Comparison of ENCODE assay signal across 23 cellular contexts in the genomic region with DNA sequence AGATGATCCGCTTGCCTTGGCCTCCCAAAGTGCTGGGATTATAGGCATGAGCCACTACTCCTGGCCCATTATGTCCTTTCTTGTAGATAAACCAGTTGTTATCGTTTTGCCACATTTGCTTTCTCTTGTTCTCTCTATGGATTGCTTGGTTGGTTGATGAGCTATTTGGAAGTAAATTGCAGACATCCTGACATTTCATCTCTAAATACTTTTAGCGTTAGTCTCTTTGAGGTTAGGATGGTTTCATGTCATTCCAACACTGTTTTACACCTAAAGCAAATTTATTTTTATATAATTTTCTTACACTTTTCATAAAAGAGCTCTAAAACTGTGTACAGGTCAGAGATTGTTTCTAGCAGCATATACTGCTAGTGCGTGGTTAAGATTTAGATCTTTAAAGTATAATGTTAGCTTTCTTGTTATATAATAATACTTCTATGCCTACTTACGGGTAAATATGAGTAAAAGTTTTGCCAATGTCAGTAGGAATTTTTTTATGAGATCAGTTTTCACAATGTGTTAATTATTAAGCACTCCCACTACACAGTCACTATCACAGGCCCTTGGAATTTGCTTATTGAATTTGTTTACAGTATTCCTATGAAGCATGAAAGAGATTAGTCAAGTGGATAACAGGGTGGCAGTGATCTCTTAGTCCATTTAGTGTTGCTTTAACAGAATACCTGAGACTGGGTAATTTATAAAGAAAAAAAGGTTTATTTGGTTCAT. TPM values are rescaled to one million over a fixed set of nuclear protein-coding genes. Genes with fewer than 3 reads are reported as not detected.
DNase-seq lines count a peak whose midpoint lies in the region; ATAC-seq, FAIRE-seq and TF ChIP-seq lines count a peak whose summit lies in the region.
"Had no signal": no experiment of that assay in that cellular context is flagged by ENCODE, and none has a peak within 500 bp of the region (broad histone marks: within the 10 kb centered on the region; RNA-seq: fewer than 3 reads in every experiment).

No MANE protein-coding gene starts in this region.

- no TSS peak for BruUV-seq in MCF 10A (replicated peaks; lab: Mats Ljungman, UMichigan)
- BruUV-seq in HepG2 (replicated peaks; lab: Mats Ljungman, UMichigan) = no TSS peak

- no peak for TF ChIP-seq EP300 in HepG2 (IDR thresholded peaks at IDR 0.05; ENCODE audit: low read depth in 2 of 2, low read length in 2 of 2)
- no peak for TF ChIP-seq EP300 in HepG2 (CRISPR knock-in tag; IDR thresholded peaks at IDR 0.05; ENCODE audit: borderline replicate concordance)

- no peak for TF ChIP-seq CTCF in MCF 10A (IDR thresholded peaks at IDR 0.05; ENCODE audit: unreplicated experiment)
- TF ChIP-seq CTCF in breast epithelium (IDR thresholded peaks at IDR 0.05) = no peak
- no peak for TF ChIP-seq CTCF in brain (conservative IDR thresholded peaks at IDR 0.05)
- no peak for TF ChIP-seq CTCF in HepG2 (CRISPR knock-in tag; IDR thresholded peaks at IDR 0.05)

- H2AFZ ChIP-seq in HepG2 (ENCODE audit: low read length) (no peak overlapping the region), GM23248 (no peak overlapping the region)

- intact Hi-C loops in MCF 10A (cut with micrococcal nuclease) = no loop called here
- intact Hi-C loops in breast epithelium (cut with DNase I; ENCODE audit: low total_unique reads) = no loop called here
- intact Hi-C loops in HepG2 (cut with micrococcal nuclease; ENCODE audit: unreplicated experiment) = no loop called here

- H3F3A ChIP-seq in GM23248 (ENCODE audit: insufficient read depth) = peaks cover 5% of the 10 kb centered on the region; the same call in 1 of the 2 replicates

- H3K27me3 ChIP-seq in breast epithelium (no peaks in the 10 kb centered on the region), HepG2 (ENCODE audit: control insufficient read depth in 1 of 2, insufficient read depth in 2 of 2, low read length in 2 of 2) (no peaks in the 10 kb centered on the region), GM23248 (replicated peaks; ENCODE audit: insufficient read depth) (no peaks in the 10 kb centered on the region)
- H3K27me3 ChIP-seq: heart left ventricle, sigmoid colon had no signal

- H3K4me3 Mint-ChIP-seq in MCF 10A (ENCODE audit: unreplicated experiment) (no peak overlapping the region), brain (no peak overlapping the region)
- H3K4me3 Mint-ChIP-seq: activated B cell treated with CpG ODN at 0.5 μM for 24 hours; activated naive CD4-positive, alpha-beta T cell treated with anti-CD3 and anti-CD28 coated beads, Interleukin-2, amount 50 U/mL, for 24 hours; CD14-positive monocyte had no signal

- CTCF ChIA-PET in MCF 10A (lab: Yijun Ruan, JAX) = interaction anchor here (0.7 to 1.6 kb wide), 5 partner anchors 10 to 771 kb away, joined by 3 to 8 read pairs (median 5); partner anchors contain the start of gene POLI
- CTCF ChIA-PET in HepG2 (lab: Yijun Ruan, JAX; ENCODE audit: low intra/inter-chr PET ratio, low total read pairs) = no interaction called here

- no peaks in the 10 kb centered on the region for H3K9me3 Mint-ChIP-seq in MCF 10A (ENCODE audit: unreplicated experiment)
- no peaks in the 10 kb centered on the region for H3K9me3 Mint-ChIP-seq in brain
- H3K9me3 Mint-ChIP-seq: activated B cell treated with CpG ODN at 0.5 μM for 24 hours; activated naive CD4-positive, alpha-beta T cell treated with anti-CD3 and anti-CD28 coated beads, Interleukin-2, amount 50 U/mL, for 24 hours had no signal

- H3K27me3 Mint-ChIP-seq in MCF 10A (ENCODE audit: insufficient read depth, unreplicated experiment) (no peaks in the 10 kb centered on the region), brain (no peaks in the 10 kb centered on the region)
- H3K27me3 Mint-ChIP-seq: activated B cell treated with CpG ODN at 0.5 μM for 24 hours; activated naive CD4-positive, alpha-beta T cell treated with anti-CD3 and anti-CD28 coated beads, Interleukin-2, amount 50 U/mL, for 24 hours had no signal

- H3K36me3 ChIP-seq in breast epithelium (no peaks in the 10 kb centered on the region), HepG2 (replicated peaks in 1 of 2; ENCODE audit: control insufficient read depth in 1 of 2, insufficient read depth in 2 of 2, low read length in 2 of 2) (peaks cover 1 to 28% of the 10 kb centered on the region in 2 experiments; a peak in 4 of 5 replicates), GM23248 (ENCODE audit: low read depth) (peaks cover 52% of the 10 kb centered on the region)

- H3K36me3 Mint-ChIP-seq in MCF 10A (ENCODE audit: insufficient read depth, unreplicated experiment) (peaks cover 58% of the 10 kb centered on the region), brain (peaks cover 75% of the 10 kb centered on the region)

- H3K79me2 ChIP-seq in HepG2 (ENCODE audit: insufficient read depth, low read length) = no peaks in the 10 kb centered on the region
- no peaks in the 10 kb centered on the region for H3K79me2 ChIP-seq in GM23248 (ENCODE audit: insufficient read depth)

- WGBS in HepG2 (ENCODE audit: low lambda C conversion rate) = 96% methylated on average over 5 of the region's 5 CpGs
- 98 to 100% methylated on average over 5 of the region's 5 CpGs for WGBS in GM23248 (ENCODE audit: low coverage in 1 of 2, low lambda C conversion rate in 2 of 2, missing lambda C conversion rate in 2 of 2), 2 experiments

- H3K27ac ChIP-seq in breast epithelium (no peak overlapping the region), HepG2 (ENCODE audit: extremely low read length, insufficient read depth, low read length) (no peak overlapping the region), GM23248 (no peak overlapping the region)
- H3K27ac ChIP-seq: heart left ventricle, sigmoid colon, SK-N-MC had no signal

- H3K4me1 ChIP-seq in breast epithelium (no peaks in the 10 kb centered on the region), HepG2 (ENCODE audit: insufficient read depth, low read length) (peaks cover 11% of the 10 kb centered on the region), GM23248 (ENCODE audit: insufficient read depth) (no peaks in the 10 kb centered on the region)
- H3K4me1 ChIP-seq: sigmoid colon had no signal

- POLR2A ChIA-PET in MCF 10A (lab: Yijun Ruan, JAX) = interaction anchor here (1.0 to 2.3 kb wide), 2 partner anchors 55 to 57 kb away, joined by 6 read pairs; partner anchors contain the start of gene MBD2
- POLR2A ChIA-PET in HepG2 (lab: Yijun Ruan, JAX) = interaction anchor here (0.8 to 1.2 kb wide), 2 partner anchors 10 to 26 kb away, joined by 3 to 4 read pairs; partner anchors contain the start of gene POLI

- in situ Hi-C loops in HepG2 (cut with HindIII; ENCODE audit: extremely low pct_ligation_motif_present, low pct_unique_long_range_greater_than_20kb) (loop anchor here (10.0 kb wide), 1 partner anchor 55 kb away; the partner anchor contains the start of gene MBD2), GM23248 (cut with MboI) (no loop called here)

- H3K9me2 ChIP-seq in GM23248 (ENCODE audit: insufficient read depth) = no peaks in the 10 kb centered on the region

- no peaks in the 10 kb centered on the region for H4K20me1 ChIP-seq in HepG2 (ENCODE audit: insufficient read depth, low read length)
- H4K20me1 ChIP-seq in GM23248 (ENCODE audit: insufficient read depth) = no peaks in the 10 kb centered on the region

- no peak overlapping the region for H3K4me2 ChIP-seq in HepG2 (ENCODE audit: low read depth, low read length)
- no peak overlapping the region for H3K4me2 ChIP-seq in GM23248 (ENCODE audit: unreplicated experiment)

- ATAC-seq in HepG2 (peak; percentile 75), HG02870 (IDR thresholded peaks at IDR 0.05; ENCODE audit: unreplicated experiment) (no peak)
- ATAC-seq: heart left ventricle had no signal

- no peak for TF ChIP-seq POLR2A in breast epithelium (IDR thresholded peaks at IDR 0.05)
- no peak for TF ChIP-seq POLR2A in HepG2 (IDR thresholded peaks at IDR 0.05; ENCODE audit: insufficient read depth in 1 of 2, low read depth in 2 of 2, low read length in 2 of 2)

- H3K9me3 ChIP-seq in breast epithelium = no peaks in the 10 kb centered on the region
- no peaks in the 10 kb centered on the region for H3K9me3 ChIP-seq in HepG2 (ENCODE audit: low read length)
- H3K9me3 ChIP-seq in GM23248 (ENCODE audit: low read depth) = no peaks in the 10 kb centered on the region
- H3K9me3 ChIP-seq: heart left ventricle, sigmoid colon had no signal

- H3K4me3 ChIP-seq in breast epithelium (no peak overlapping the region), HepG2 (replicated peaks in 1 of 3; ENCODE audit: insufficient read depth in 1 of 3, low read depth in 2 of 3, low read length in 3 of 3) (no peak overlapping the region), GM23248 (no peak overlapping the region)
- H3K4me3 ChIP-seq: heart left ventricle, K562, sigmoid colon, SK-N-MC had no signal

- peaks cover 8% of the 10 kb centered on the region for H3K4me1 Mint-ChIP-seq in MCF 10A (ENCODE audit: insufficient read depth, unreplicated experiment)
- peaks cover 35% of the 10 kb centered on the region for H3K4me1 Mint-ChIP-seq in brain

- H3K9ac ChIP-seq in HepG2 (ENCODE audit: insufficient read depth, low read depth, low read length) (no peak overlapping the region), GM23248 (no peak overlapping the region)

- no peak for TF ChIP-seq RAD21 in HepG2 (CRISPR knock-in tag; IDR thresholded peaks at IDR 0.05)

- H3K27ac Mint-ChIP-seq in MCF 10A (ENCODE audit: low read depth, unreplicated experiment) (peak overlapping the region; percentile 62), brain (peak overlapping the region in 4 of 5 experiments; percentile 18 to 76 (median 48))
- H3K27ac Mint-ChIP-seq: activated B cell treated with CpG ODN at 0.5 μM for 24 hours; activated naive CD4-positive, alpha-beta T cell treated with anti-CD3 and anti-CD28 coated beads, Interleukin-2, amount 50 U/mL, for 24 hours had no signal

- FAIRE-seq in HepG2 (lab: Jason Lieb, UNC) = no peak
- FAIRE-seq: colon, K562, urothelium cell line had no signal

- DNase-seq in MCF 10A (ENCODE audit: unreplicated experiment) = no peak
- DNase-seq in breast epithelium (ENCODE audit: low spot score in 2 of 2) = no peak
- peak; percentile 26 for DNase-seq in HepG2 (ENCODE audit: low spot score)
- no peak for DNase-seq in C1 segment of cervical spinal cord (lab: John Stamatoyannopoulos, UW)
- DNase-seq in NCI-H2029 (lab: John Stamatoyannopoulos, UW) = no peak
- no peak for DNase-seq in GM23248
- DNase-seq: activated B cell treated with CpG ODN at 0.5 μM for 24 hours; activated CD8-positive, alpha-beta memory T cell treated with anti-CD3 and anti-CD28 coated beads for 24 hours; activated T-cell treated with anti-CD3 and anti-CD28 coated beads, Interleukin-2, amount 50 U/mL, for 48 hours; DMS153; heart left ventricle; NCI-H1048; NCI-H187 treated with DMSO at 0.1 percent for 48 hours; NCI-H446 treated with DMSO at 0.1 percent for 48 hours; sigmoid colon had no signal

RNA-seq across cellular contexts. Expression of gene POLI, which starts 10.3 kb away (rescaled TPM):
- total RNA-seq in MCF 10A (2022) = 34.7 and 37.4 TPM in 2 replicates
- total RNA-seq in breast epithelium = 10 to 100 TPM; 46.9 to 67.6 (median 47.0) TPM
- 6.6 TPM for polyA plus RNA-seq in brain (ENCODE audit: insufficient read depth, low read depth, low replicate concordance)
- 14.1 and 16.8 TPM in 2 replicates for total RNA-seq in HepG2 (2016; rRNA removed; fragmentation: Illumina TruSeq; extraction: Trizol)
- total RNA-seq in HepG2 (2016; cell fraction: cytosol; rRNA removed; fragmentation: Illumina TruSeq; extraction: Trizol; ENCODE audit: low read depth) = 41.2 and 49.7 TPM in 2 replicates
- total RNA-seq in HepG2 (2016; cell fraction: insoluble cytoplasmic fraction; rRNA removed; fragmentation: Illumina TruSeq; extraction: Trizol) = 15.2 and 16.9 TPM in 2 replicates
- total RNA-seq in HepG2 (2016; cell fraction: membrane; rRNA removed; fragmentation: Illumina TruSeq; extraction: Trizol) = 22.0 and 28.7 TPM in 2 replicates
- 24.8 and 26.2 TPM in 2 replicates for total RNA-seq in HepG2 (2016; cell fraction: nucleus; rRNA removed; fragmentation: Illumina TruSeq; extraction: Trizol)
- polyA plus RNA-seq in HepG2 (2011; rRNA removed) = 17.2 and 21.2 TPM in 2 replicates
- polyA plus RNA-seq in HepG2 (2011; cell fraction: cytosol; rRNA removed) = 3.6 and 4.5 TPM in 2 replicates
- 41.4 and 49.8 TPM in 2 replicates for polyA plus RNA-seq in HepG2 (2011; cell fraction: nucleus; rRNA removed)
- 10.6 and 14.5 TPM in 2 replicates for polyA plus RNA-seq in HepG2 (2012)
- 1.5 and 1.7 TPM in 2 replicates for polyA plus RNA-seq in HepG2 (2016; cell fraction: cytosol; fragmentation: Illumina TruSeq; extraction: Trizol; ENCODE audit: low read depth)
- 14.7 and 14.8 TPM in 2 replicates for polyA plus RNA-seq in HepG2 (2016; cell fraction: insoluble cytoplasmic fraction; fragmentation: Illumina TruSeq; extraction: Trizol; ENCODE audit: low read depth)
- polyA plus RNA-seq in HepG2 (2016; cell fraction: membrane; fragmentation: Illumina TruSeq; extraction: Trizol; ENCODE audit: low read depth) = 5.1 and 5.3 TPM in 2 replicates
- polyA plus RNA-seq in HepG2 (2016; cell fraction: nucleus; fragmentation: Illumina TruSeq; extraction: Trizol; ENCODE audit: insufficient read depth, low read depth) = 57.5 and 59.9 TPM in 2 replicates
- 4.6 and 6.5 TPM in 2 replicates for polyA minus RNA-seq in HepG2 (2011; rRNA and poly(A)+ RNA removed; ENCODE audit: low replicate concordance)
- 7.3 and 10.0 TPM in 2 replicates for polyA minus RNA-seq in HepG2 (2011; cell fraction: cytosol; rRNA and poly(A)+ RNA removed)
- 46.1 and 47.0 TPM in 2 replicates for polyA minus RNA-seq in HepG2 (2011; cell fraction: nucleus; rRNA and poly(A)+ RNA removed)
- total RNA-seq in GM23248 (2014; rRNA removed; shearing (Covaris generic)) = 21.8 and 23.9 TPM in 2 replicates
- polyA plus RNA-seq in GM23248 (2016; fragmentation: Nextera tagmentation; extraction: Ambion mirVana) = 20.7 and 27.0 TPM in 2 replicates

RNA-seq across cellular contexts. Expression of gene MBD2, which starts 55.2 kb away (rescaled TPM):
- total RNA-seq in MCF 10A (2022) (179 and 194 TPM in 2 replicates), breast epithelium (10 to 100 TPM; 46.2 to 61.9 (median 50.6) TPM), HepG2 (2016; rRNA removed; fragmentation: Illumina TruSeq; extraction: Trizol) (38.5 and 48.6 TPM in 2 replicates)
- polyA plus RNA-seq in brain (ENCODE audit: insufficient read depth, low read depth, low replicate concordance) (44.5 TPM), HepG2 (2011; rRNA removed) (15.1 and 19.1 TPM in 2 replicates), GM23248 (2016; fragmentation: Nextera tagmentation; extraction: Ambion mirVana) (9.5 and 11.2 TPM in 2 replicates)
- total RNA-seq in HepG2 (2016; cell fraction: cytosol; rRNA removed; fragmentation: Illumina TruSeq; extraction: Trizol; ENCODE audit: low read depth) = 24.9 and 27.3 TPM in 2 replicates
- total RNA-seq in HepG2 (2016; cell fraction: insoluble cytoplasmic fraction; rRNA removed; fragmentation: Illumina TruSeq; extraction: Trizol) = 29.4 and 38.2 TPM in 2 replicates
- total RNA-seq in HepG2 (2016; cell fraction: membrane; rRNA removed; fragmentation: Illumina TruSeq; extraction: Trizol) = 63.4 and 68.1 TPM in 2 replicates
- total RNA-seq in HepG2 (2016; cell fraction: nucleus; rRNA removed; fragmentation: Illumina TruSeq; extraction: Trizol) = 10.7 and 13.6 TPM in 2 replicates
- 7.8 and 10.5 TPM in 2 replicates for polyA plus RNA-seq in HepG2 (2011; cell fraction: cytosol; rRNA removed)
- 7.1 and 7.5 TPM in 2 replicates for polyA plus RNA-seq in HepG2 (2011; cell fraction: nucleus; rRNA removed)
- polyA plus RNA-seq in HepG2 (2012) = 13.7 and 24.4 TPM in 2 replicates
- polyA plus RNA-seq in HepG2 (2016; cell fraction: cytosol; fragmentation: Illumina TruSeq; extraction: Trizol; ENCODE audit: low read depth) = 46.2 and 46.3 TPM in 2 replicates
- polyA plus RNA-seq in HepG2 (2016; cell fraction: insoluble cytoplasmic fraction; fragmentation: Illumina TruSeq; extraction: Trizol; ENCODE audit: low read depth) = 43.4 and 46.4 TPM in 2 replicates
- 55.8 and 75.8 TPM in 2 replicates for polyA plus RNA-seq in HepG2 (2016; cell fraction: membrane; fragmentation: Illumina TruSeq; extraction: Trizol; ENCODE audit: low read depth)
- polyA plus RNA-seq in HepG2 (2016; cell fraction: nucleus; fragmentation: Illumina TruSeq; extraction: Trizol; ENCODE audit: insufficient read depth, low read depth) = 45.5 and 52.2 TPM in 2 replicates
- 17.9 and 34.9 TPM in 2 replicates for polyA minus RNA-seq in HepG2 (2011; rRNA and poly(A)+ RNA removed; ENCODE audit: low replicate concordance)
- polyA minus RNA-seq in HepG2 (2011; cell fraction: cytosol; rRNA and poly(A)+ RNA removed) = 18.2 and 30.0 TPM in 2 replicates
- 15.5 and 16.7 TPM in 2 replicates for polyA minus RNA-seq in HepG2 (2011; cell fraction: nucleus; rRNA and poly(A)+ RNA removed)
- total RNA-seq in GM23248 (2014; rRNA removed; shearing (Covaris generic)) = 26.3 and 27.2 TPM in 2 replicates
